In genomic region chr19:45499196-45500180, GRCh38 we compare ENCODE assay signal across 1 cellular context.
A peak's percentile ranks its signal among the peaks of the same experiment; 100 is the strongest.
TF ChIP-seq lines count a peak whose summit lies in the region.

No MANE protein-coding gene starts in this region.

TF ChIP-seq in GM12878, 131 proteins besides CTCF, POLR2A, EP300 and RAD21:
- TF ChIP-seq BHLHE40 (IDR thresholded peaks at IDR 0.05; ENCODE audit: borderline replicate concordance in 1 of 2, low read depth in 2 of 2, low read length in 1 of 2) (0 out of 4 replicates have a peak, but pooled peaks of 1 of the 2 experiments have one; percentile 13), MAX (IDR thresholded peaks at IDR 0.05; ENCODE audit: low read depth, low read length) (0 out of 2 replicates have a peak, but pooled peaks have one; percentile 30), SMARCA5 (IDR thresholded peaks at IDR 0.05) (no peak), USF1 (IDR thresholded peaks at IDR 0.05; ENCODE audit: borderline replicate concordance, extremely low read length, insufficient read depth, low read depth, low read length) (peak; percentile 44)
